10 cellular contexts compared by ENCODE assay signal in genomic region chr4:109026588-109026987, GRCh38.
"Had no signal": no experiment of that assay in that cellular context is flagged by ENCODE, and none has a peak within 500 bp of the region (broad histone marks: within the 10 kb centered on the region; RNA-seq: fewer than 3 reads in every experiment).

No MANE protein-coding gene starts in this region.

- H3K27ac ChIP-seq: foreskin keratinocyte, left ventricle myocardium inferior, ovary, upper lobe of right lung had no signal

- H3K27me3 ChIP-seq: foreskin keratinocyte, ovary, upper lobe of right lung had no signal

- H3K9me3 ChIP-seq: ovary, upper lobe of right lung had no signal

- DNase-seq: activated CD4-positive, alpha-beta T cell treated with anti-CD3 and anti-CD28 coated beads for 48 hours; activated naive CD4-positive, alpha-beta T cell; activated naive CD8-positive, alpha-beta T cell treated with anti-CD3 and anti-CD28 coated beads, Interleukin-2, amount 50 U/mL, for 24 hours; foreskin keratinocyte; left ventricle myocardium inferior; ovary; stimulated activated CD4-positive, alpha-beta T cell treated with anti-CD3 and anti-CD28 coated beads, Interleukin-15, amount 100 ng/mL, for 24 hours; stimulated activated CD4-positive, alpha-beta T cell treated with anti-CD3 and anti-CD28 coated beads, Interleukin-4, amount 100 ng/mL, for 24 hours; T-helper 1 cell; upper lobe of right lung had no signal

- H3K36me3 ChIP-seq: left ventricle myocardium inferior, ovary, upper lobe of right lung had no signal

- ATAC-seq: activated naive CD8-positive, alpha-beta T cell treated with anti-CD3 and anti-CD28 coated beads, Interleukin-2, amount 50 U/mL, for 24 hours; foreskin keratinocyte; upper lobe of right lung had no signal

- H3K4me3 ChIP-seq: left ventricle myocardium inferior, ovary, upper lobe of right lung had no signal

- H3K4me1 ChIP-seq: foreskin keratinocyte, left ventricle myocardium inferior, upper lobe of right lung had no signal
